ENCODE assay signal across 8 cellular contexts in genomic region chr17:8382052-8382879, GRCh38. TPM values are rescaled to one million over a fixed set of nuclear protein-coding genes. Genes with fewer than 3 reads are reported as not detected.
DNase-seq lines count a peak whose midpoint lies in the region; ATAC-seq, FAIRE-seq and TF ChIP-seq lines count a peak whose summit lies in the region.

No MANE protein-coding gene starts in this region.

- H3K4me1 ChIP-seq in iPS DF 6.9 (ENCODE audit: control insufficient read depth, insufficient read depth, low read length), result no peaks in the 10 kb centered on the region

- H3K27ac Mint-ChIP-seq in activated CD4-positive, alpha-beta T cell treated with anti-CD3 and anti-CD28 coated beads for 36 hours, result peak overlapping the region; percentile 99
- peak overlapping the region; percentile 95 for H3K27ac Mint-ChIP-seq in activated B cell treated with CpG ODN at 0.5 μM for 24 hours
- H3K27ac Mint-ChIP-seq in stimulated activated naive CD8-positive, alpha-beta T cell treated with anti-CD3 and anti-CD28 coated beads, Interleukin-15, amount 100 ng/mL, for 72 hours, result peak overlapping the region; percentile 98 to 100

- peaks cover 26% of the 10 kb centered on the region; the same call in 1 of the 2 replicates for H3K36me3 ChIP-seq in iPS DF 6.9 (ENCODE audit: control insufficient read depth, insufficient read depth, low read length)

- peaks cover 57% of the 10 kb centered on the region for H3K36me3 Mint-ChIP-seq in activated CD4-positive, alpha-beta T cell treated with anti-CD3 and anti-CD28 coated beads for 36 hours (ENCODE audit: low read depth)
- peaks cover 57% of the 10 kb centered on the region for H3K36me3 Mint-ChIP-seq in activated B cell treated with CpG ODN at 0.5 μM for 24 hours (ENCODE audit: low read depth)

- DNase-seq in activated CD4-positive, alpha-beta T cell treated with anti-CD3 and anti-CD28 coated beads for 36 hours, result no peak
- DNase-seq in activated CD4-positive, alpha-beta T cell treated with anti-CD3 and anti-CD28 coated beads for 48 hours, result no peak
- DNase-seq in activated B cell treated with CpG ODN at 0.5 μM for 24 hours (no peak), iPS DF 6.9 (ENCODE audit: low read depth, low spot score) (no peak), posterior vena cava (ENCODE audit: low spot score) (no peak), urothelium cell line (ENCODE audit: low spot score) (no peak), dedifferentiated amniotic fluid mesenchymal stem cell (ENCODE audit: extremely low spot score) (no peak)
- peak in 1 of 2 donors; percentile 11 for DNase-seq in stimulated activated naive CD8-positive, alpha-beta T cell treated with anti-CD3 and anti-CD28 coated beads, Interleukin-15, amount 100 ng/mL, for 72 hours

- peak overlapping the region; percentile 79; the same call in 1 of the 2 replicates for H3K4me3 ChIP-seq in iPS DF 6.9 (ENCODE audit: low read length)

- no peaks in the 10 kb centered on the region for H3K9me3 Mint-ChIP-seq in activated CD4-positive, alpha-beta T cell treated with anti-CD3 and anti-CD28 coated beads for 36 hours (ENCODE audit: low read depth)
- H3K9me3 Mint-ChIP-seq in activated B cell treated with CpG ODN at 0.5 μM for 24 hours, result no peaks in the 10 kb centered on the region
- H3K9me3 Mint-ChIP-seq in stimulated activated naive CD8-positive, alpha-beta T cell treated with anti-CD3 and anti-CD28 coated beads, Interleukin-15, amount 100 ng/mL, for 72 hours, result no peaks in the 10 kb centered on the region

- intact Hi-C loops in activated CD4-positive, alpha-beta T cell treated with anti-CD3 and anti-CD28 coated beads for 36 hours (cut with DNase I, micrococcal nuclease), result loop anchor here (2.0 to 5.0 kb wide), 8 partner anchors 135 to 1370 kb away; partner anchors contain the start of genes CTC1 (in 1 of the 2), PFAS (in 1 of the 2), POLR2A (in 1 of the 2) and RNASEK (in 1 of the 2)
- intact Hi-C loops in activated B cell treated with CpG ODN at 0.5 μM for 24 hours (cut with micrococcal nuclease), result loop anchor here (2.0 to 10.0 kb wide), 6 partner anchors 133 to 1367 kb away; partner anchors contain the start of genes CFAP52, CTC1, PFAS and RNASEK
- intact Hi-C loops in posterior vena cava (cut with DNase I), result no loop called here

- no peak for ATAC-seq in activated CD4-positive, alpha-beta T cell treated with anti-CD3 and anti-CD28 coated beads for 36 hours
- ATAC-seq in activated B cell treated with CpG ODN at 0.5 μM for 24 hours (ENCODE audit: low read depth), result no peak
- ATAC-seq in stimulated activated naive CD8-positive, alpha-beta T cell treated with anti-CD3 and anti-CD28 coated beads, Interleukin-15, amount 100 ng/mL, for 72 hours, result no peak

- no peak for FAIRE-seq in urothelium cell line (lab: Jason Lieb, UNC)

- WGBS in iPS DF 6.9 (ENCODE audit: insufficient coverage, insufficient read length), result no CpG with 5 or more reads among the region's 27 CpGs

- POLR2A ChIA-PET in activated CD4-positive, alpha-beta T cell treated with anti-CD3 and anti-CD28 coated beads for 36 hours (lab: Charles Lee), result interaction anchor here (0.6 to 1.0 kb wide), 3 partner anchors 12 to 332 kb away, joined by 3 to 15 read pairs (median 4); no protein-coding TSS in a partner anchor
- POLR2A ChIA-PET in activated B cell treated with CpG ODN at 0.5 μM for 24 hours (lab: Charles Lee), result interaction anchor here (0.6 to 1.8 kb wide), 10 partner anchors 53 to 584 kb away, joined by 3 to 11 read pairs (median 4); partner anchors contain the start of genes NDEL1, PIK3R5 and RANGRF

- H3K27me3 ChIP-seq in iPS DF 6.9 (ENCODE audit: control insufficient read depth, insufficient read depth, low read length), result no peaks in the 10 kb centered on the region

- no peaks in the 10 kb centered on the region for H3K9me3 ChIP-seq in iPS DF 6.9 (ENCODE audit: control insufficient read depth, insufficient read depth, low read length)

- no peak overlapping the region for H3K27ac ChIP-seq in iPS DF 6.9 (ENCODE audit: low read length)

- H3K27me3 Mint-ChIP-seq in activated CD4-positive, alpha-beta T cell treated with anti-CD3 and anti-CD28 coated beads for 36 hours, result no peaks in the 10 kb centered on the region
- no peaks in the 10 kb centered on the region for H3K27me3 Mint-ChIP-seq in activated B cell treated with CpG ODN at 0.5 μM for 24 hours
- no peaks in the 10 kb centered on the region for H3K27me3 Mint-ChIP-seq in stimulated activated naive CD8-positive, alpha-beta T cell treated with anti-CD3 and anti-CD28 coated beads, Interleukin-15, amount 100 ng/mL, for 72 hours

- peak overlapping the region; percentile 100 for H3K4me3 Mint-ChIP-seq in activated CD4-positive, alpha-beta T cell treated with anti-CD3 and anti-CD28 coated beads for 36 hours
- peak overlapping the region; percentile 98 for H3K4me3 Mint-ChIP-seq in activated B cell treated with CpG ODN at 0.5 μM for 24 hours
- peak overlapping the region; percentile 90 to 99 for H3K4me3 Mint-ChIP-seq in stimulated activated naive CD8-positive, alpha-beta T cell treated with anti-CD3 and anti-CD28 coated beads, Interleukin-15, amount 100 ng/mL, for 72 hours

- no peak for TF ChIP-seq CTCF in activated B cell treated with CpG ODN at 0.5 μM for 24 hours (IDR thresholded peaks at IDR 0.05)

- CTCF ChIA-PET in activated CD4-positive, alpha-beta T cell treated with anti-CD3 and anti-CD28 coated beads for 36 hours (lab: Charles Lee), result interaction anchor here (0.6 to 1.2 kb wide), 4 partner anchors 12 to 275 kb away, joined by 3 read pairs; no protein-coding TSS in a partner anchor
- CTCF ChIA-PET in activated B cell treated with CpG ODN at 0.5 μM for 24 hours (lab: Charles Lee), result interaction anchor here (0.7 to 2.2 kb wide), 4 partner anchors 18 to 364 kb away, joined by 3 to 28 read pairs (median 4); partner anchors contain the start of gene NDEL1

- peaks cover 58% of the 10 kb centered on the region for H3K4me1 Mint-ChIP-seq in activated CD4-positive, alpha-beta T cell treated with anti-CD3 and anti-CD28 coated beads for 36 hours
- H3K4me1 Mint-ChIP-seq in activated B cell treated with CpG ODN at 0.5 μM for 24 hours, result peaks cover 59% of the 10 kb centered on the region
- peaks cover 69% of the 10 kb centered on the region for H3K4me1 Mint-ChIP-seq in stimulated activated naive CD8-positive, alpha-beta T cell treated with anti-CD3 and anti-CD28 coated beads, Interleukin-15, amount 100 ng/mL, for 72 hours

RNA-seq across cellular contexts. Expression of gene RPL26, which starts 0.7 kb away (rescaled TPM):
- 1,000 to 10,000 TPM; 3,064 to 3,721 TPM for total RNA-seq in activated CD4-positive, alpha-beta T cell treated with anti-CD3 and anti-CD28 coated beads for 36 hours
- total RNA-seq in activated B cell treated with CpG ODN at 0.5 μM for 24 hours, result 3,512 and 4,174 TPM in 2 replicates
- 1,000 to 10,000 TPM; 1,249 to 1,265 TPM for total RNA-seq in posterior vena cava

RNA-seq across cellular contexts. Expression of gene RNF222, which starts 15.4 kb away (rescaled TPM):
- not detected for total RNA-seq in activated CD4-positive, alpha-beta T cell treated with anti-CD3 and anti-CD28 coated beads for 36 hours
- total RNA-seq in activated B cell treated with CpG ODN at 0.5 μM for 24 hours (not detected in 2 replicates), posterior vena cava (not detected)

RNA-seq across cellular contexts. Expression of gene ODF4, which starts 42.6 kb away (rescaled TPM):
- not detected for total RNA-seq in activated CD4-positive, alpha-beta T cell treated with anti-CD3 and anti-CD28 coated beads for 36 hours
- not detected in 2 replicates for total RNA-seq in activated B cell treated with CpG ODN at 0.5 μM for 24 hours
- total RNA-seq in posterior vena cava, result not detected

RNA-seq across cellular contexts. Expression of gene NDEL1, which starts 53.4 kb away (rescaled TPM):
- 10 to 100 TPM; 51.9 to 58.6 TPM for total RNA-seq in activated CD4-positive, alpha-beta T cell treated with anti-CD3 and anti-CD28 coated beads for 36 hours
- 64.6 and 82.6 TPM in 2 replicates for total RNA-seq in activated B cell treated with CpG ODN at 0.5 μM for 24 hours
- 10 to 100 TPM; 60.8 to 78.9 TPM for total RNA-seq in posterior vena cava

Comparison
In these comparisons a context has a peak if more than half of its experiments do, and no peak if none do; other contexts are left out.
1. intact Hi-C loops: an anchor here in activated CD4-positive, alpha-beta T cell treated with anti-CD3 and anti-CD28 coated beads for 36 hours (2.0 to 5.0 kb wide) and activated B cell treated with CpG ODN at 0.5 μM for 24 hours (2.0 to 10.0 kb wide); none called in posterior vena cava.